ENCODE assay signal across 6 cellular contexts in genomic region chr14:61043506-61043905, GRCh38.
"Had no signal": no experiment of that assay in that cellular context is flagged by ENCODE, and none has a peak within 500 bp of the region (broad histone marks: within the 10 kb centered on the region; RNA-seq: fewer than 3 reads in every experiment).

No MANE protein-coding gene starts in this region.

- H3K4me1 Mint-ChIP-seq: IgD-negative memory B cell had no signal

- H3K27me3 Mint-ChIP-seq: IgD-negative memory B cell had no signal

- H3K9me3 Mint-ChIP-seq: GM23338, H9, IgD-negative memory B cell had no signal

- H3K4me3 ChIP-seq: GM23338 had no signal

- ATAC-seq: GM23338 had no signal

- H3K4me3 Mint-ChIP-seq: GM23338, H9, IgD-negative memory B cell had no signal

- DNase-seq: H9, HCEC 1CT had no signal

- H3K4me2 ChIP-seq: GM23338 had no signal

- H2AFZ ChIP-seq: GM23338 had no signal

- FAIRE-seq: H1, H54 had no signal

- H3K27ac Mint-ChIP-seq: GM23338, H9, IgD-negative memory B cell had no signal
